ENCODE assay signal across 8 cellular contexts in genomic region chr4:165327211-165328100, GRCh38. TPM values are rescaled to one million over a fixed set of nuclear protein-coding genes. Genes with fewer than 3 reads are reported as not detected.
DNase-seq lines count a peak whose midpoint lies in the region; ATAC-seq and TF ChIP-seq lines count a peak whose summit lies in the region.

Gene MSMO1, plus strand, starts transcription at chr4:165327669. Its CDS starts 5,702 bp downstream, at chr4:165333371.

- ATAC-seq in HG02571 (IDR thresholded peaks at IDR 0.05; ENCODE audit: unreplicated experiment) = peak; percentile 98
- peak; percentile 99 for ATAC-seq in gastroesophageal sphincter

- H3K4me3 ChIP-seq in GM06990 (replicated peaks; ENCODE audit: low read depth, low read length) (peak within 1 kb of the TSS; percentile 82), NB4 (ENCODE audit: low read depth, low read length) (peak within 1 kb of the TSS; percentile 96), gastroesophageal sphincter (peak within 1 kb of the TSS; percentile 66 to 94), neutrophil (ENCODE audit: low read depth in 1 of 2, low read length in 1 of 2) (peak within 1 kb of the TSS; percentile 68 to 92)

- peaks cover 24% of the 10 kb centered on the region for H3K36me3 Mint-ChIP-seq in activated naive CD4-positive, alpha-beta T cell treated with anti-CD3 and anti-CD28 coated beads for 36 hours (ENCODE audit: low read depth)

- H3K9me3 ChIP-seq in gastroesophageal sphincter = no peaks in the 10 kb centered on the region
- H3K9me3 ChIP-seq in neutrophil = no peaks in the 10 kb centered on the region

- no peak for TF ChIP-seq CTCF in GM06990 (IDR thresholded peaks at IDR 0.05; ENCODE audit: insufficient read depth, low read length, poor library complexity, severe bottlenecking)
- TF ChIP-seq CTCF in NB4 (IDR thresholded peaks at IDR 0.05; ENCODE audit: low read depth, low read length) = no peak
- TF ChIP-seq CTCF in gastroesophageal sphincter (IDR thresholded peaks at IDR 0.05) = no peak
- TF ChIP-seq CTCF in neutrophil (IDR thresholded peaks at IDR 0.05) = peak; percentile 23

- no peak within 1 kb of the TSS for H3K4me3 Mint-ChIP-seq in activated naive CD4-positive, alpha-beta T cell treated with anti-CD3 and anti-CD28 coated beads for 36 hours

- 0 to 1% methylated on average over 24 to 27 of the region's 76 CpGs for WGBS in gastroesophageal sphincter (ENCODE audit: low coverage in 1 of 2), 2 donors

- no peaks in the 10 kb centered on the region for H3K9me3 Mint-ChIP-seq in activated naive CD4-positive, alpha-beta T cell treated with anti-CD3 and anti-CD28 coated beads for 36 hours

- TF ChIP-seq POLR2A in NB4 (IDR thresholded peaks at IDR 0.05; ENCODE audit: extremely low read depth, insufficient read length) = peak; percentile 65
- TF ChIP-seq POLR2A in gastroesophageal sphincter (IDR thresholded peaks at IDR 0.05) = peak; percentile 37 to 41

- DNase-seq in GM06990 (ENCODE audit: extremely low read depth, insufficient read length) (peak; percentile 99), NB4 (ENCODE audit: low read depth) (peak; percentile 99), SK-N-DZ (ENCODE audit: low spot score) (peak; percentile 98), substantia nigra (lab: John Stamatoyannopoulos, UW) (peak; percentile 88 to 100 (median 99))
- peak; percentile 99 for DNase-seq in activated naive CD4-positive, alpha-beta T cell treated with anti-CD3 and anti-CD28 coated beads for 36 hours

- H3K27me3 ChIP-seq in GM06990 (replicated peaks; ENCODE audit: control insufficient read depth, insufficient read depth, low read length) (no peaks in the 10 kb centered on the region), gastroesophageal sphincter (no peaks in the 10 kb centered on the region), neutrophil (no peaks in the 10 kb centered on the region)

- peaks cover 42% of the 10 kb centered on the region for H3K4me1 Mint-ChIP-seq in activated naive CD4-positive, alpha-beta T cell treated with anti-CD3 and anti-CD28 coated beads for 36 hours (ENCODE audit: low read depth)

- CTCF ChIA-PET in activated naive CD4-positive, alpha-beta T cell treated with anti-CD3 and anti-CD28 coated beads for 36 hours (lab: Charles Lee) = interaction anchor here (2.1 kb wide), 1 partner anchor 197 kb away, joined by 5 read pairs; no protein-coding TSS in a partner anchor

- H3K27ac Mint-ChIP-seq in activated naive CD4-positive, alpha-beta T cell treated with anti-CD3 and anti-CD28 coated beads for 36 hours = no peak within 1 kb of the TSS

- H3K27ac ChIP-seq in gastroesophageal sphincter (peak within 1 kb of the TSS; percentile 30 to 86 (median 80)), neutrophil (peak within 1 kb of the TSS; percentile 87), substantia nigra (ENCODE audit: low read depth, low read length, poor library complexity, severe bottlenecking) (peak within 1 kb of the TSS; percentile 93)

- no peaks in the 10 kb centered on the region for H3K27me3 Mint-ChIP-seq in activated naive CD4-positive, alpha-beta T cell treated with anti-CD3 and anti-CD28 coated beads for 36 hours (ENCODE audit: low read depth)

- intact Hi-C loops in activated naive CD4-positive, alpha-beta T cell treated with anti-CD3 and anti-CD28 coated beads for 36 hours (cut with micrococcal nuclease) = loop anchor here (1.0 to 5.0 kb wide), 10 partner anchors 25 to 1833 kb away; partner anchors contain the start of genes TMA16 and TMEM192

- H3K36me3 ChIP-seq in GM06990 (ENCODE audit: control insufficient read depth, insufficient read depth, low read length) (peaks cover 5% of the 10 kb centered on the region), gastroesophageal sphincter (no peaks in the 10 kb centered on the region), neutrophil (peaks cover 13% of the 10 kb centered on the region)

- H3K4me1 ChIP-seq in gastroesophageal sphincter = peaks cover 0 to 23% (median 5%) of the 10 kb centered on the region in 3 donors
- H3K4me1 ChIP-seq in neutrophil (ENCODE audit: control insufficient read depth in 1 of 2, insufficient read depth in 1 of 2, low read depth in 1 of 2, low read length in 1 of 2) = peaks cover 28 to 32% of the 10 kb centered on the region in 2 experiments

- TF ChIP-seq EP300 in gastroesophageal sphincter (IDR thresholded peaks at IDR 0.05) = no peak

RNA-seq across cellular contexts. Expression of gene MSMO1, which starts in this region (rescaled TPM):
- polyA plus RNA-seq in SK-N-DZ (2014; cell fraction: cytosol; rRNA removed) = 129 and 134 TPM in 2 replicates
- polyA plus RNA-seq in SK-N-DZ (2014; cell fraction: nucleus; rRNA removed) = 54.2 and 64.7 TPM in 2 replicates
- 10 to 100 TPM; 61.2 to 72.1 TPM for total RNA-seq in activated naive CD4-positive, alpha-beta T cell treated with anti-CD3 and anti-CD28 coated beads for 36 hours
- total RNA-seq in gastroesophageal sphincter = 10 to 100 TPM; 10.4 to 34.7 (median 13.9) TPM

Comparison
In these comparisons a context has a peak if more than half of its experiments do, and no peak if none do; other contexts are left out.
1. Peak in every context shown above with its lines: DNase-seq, ATAC-seq, H3K4me3 ChIP-seq and H3K27ac ChIP-seq.